ENCODE assay signal across 23 cellular contexts in the genomic region with DNA sequence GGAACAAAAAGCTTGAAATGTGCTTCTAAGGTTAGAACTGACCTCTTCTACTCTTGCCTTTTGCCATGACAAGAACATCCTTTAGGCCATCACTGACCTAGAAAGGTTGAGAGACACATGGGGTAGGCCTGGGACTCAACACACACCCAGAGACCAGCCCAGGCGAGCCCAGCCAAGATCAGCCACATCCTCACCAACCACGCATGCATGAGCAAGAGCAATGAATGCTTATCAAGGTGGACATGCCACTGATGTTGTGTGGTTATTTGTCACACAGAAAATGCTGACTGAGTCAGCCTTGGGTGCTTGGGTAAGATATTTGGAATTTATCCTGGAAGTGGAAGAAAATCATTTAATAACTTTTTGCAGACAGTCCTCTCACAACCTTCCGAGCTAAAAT. TPM values are rescaled to one million over a fixed set of nuclear protein-coding genes. Genes with fewer than 3 reads are reported as not detected.
"Had no signal": no experiment of that assay in that cellular context is flagged by ENCODE, and none has a peak within 500 bp of the region (broad histone marks: within the 10 kb centered on the region; RNA-seq: fewer than 3 reads in every experiment).

No MANE protein-coding gene starts in this region.

- H3K4me2 ChIP-seq: hepatocyte had no signal

- H3K27ac ChIP-seq: adrenal gland, hepatocyte, left ventricle myocardium inferior, transverse colon had no signal

- H3K27me3 ChIP-seq: adrenal gland, hepatocyte, transverse colon had no signal

- H3K4me3 Mint-ChIP-seq: activated CD8-positive, alpha-beta T cell treated with anti-CD3 and anti-CD28 coated beads, Interleukin-2, amount 10 ng/mL, durations not matched to agents 7 days and 5 days; activated naive CD4-positive, alpha-beta T cell treated with anti-CD3 and anti-CD28 coated beads, Interleukin-2, amount 50 U/mL, for 24 hours; central memory CD8-positive, alpha-beta T cell; memory B cell; naive thymus-derived CD4-positive, alpha-beta T cell; WTC11 had no signal

- H3K4me3 ChIP-seq: adrenal gland, hepatocyte, left ventricle myocardium inferior, mucosa of descending colon, transverse colon had no signal

- H3K9me3 ChIP-seq: adrenal gland, mucosa of descending colon, transverse colon had no signal

- H3K4me1 ChIP-seq: adrenal gland, left ventricle myocardium inferior had no signal

- H3K36me3 Mint-ChIP-seq: activated naive CD4-positive, alpha-beta T cell treated with anti-CD3 and anti-CD28 coated beads, Interleukin-2, amount 50 U/mL, for 24 hours; memory B cell; WTC11 had no signal

- H3K27ac Mint-ChIP-seq: activated CD8-positive, alpha-beta T cell treated with anti-CD3 and anti-CD28 coated beads, Interleukin-2, amount 10 ng/mL, durations not matched to agents 7 days and 5 days; activated naive CD4-positive, alpha-beta T cell treated with anti-CD3 and anti-CD28 coated beads, Interleukin-2, amount 50 U/mL, for 24 hours; memory B cell; naive thymus-derived CD4-positive, alpha-beta T cell; WTC11 had no signal

- DNase-seq: activated CD4-positive, alpha-beta T cell treated with anti-CD3 and anti-CD28 coated beads for 48 hours; activated CD8-positive, alpha-beta memory T cell treated with anti-CD3 and anti-CD28 coated beads, Interleukin-2, amount 50 U/mL, for 4 hours; activated CD8-positive, alpha-beta T cell treated with anti-CD3 and anti-CD28 coated beads, Interleukin-2, amount 10 ng/mL, durations not matched to agents 7 days and 5 days; activated effector memory CD4-positive, alpha-beta T cell treated with anti-CD3 and anti-CD28 coated beads, Interleukin-2, amount 50 U/mL, for 16 hours; activated T-cell treated with anti-CD3 and anti-CD28 coated beads, Interleukin-2, amount 50 U/mL, for 48 hours; adrenal gland; effector memory CD4-positive, alpha-beta T cell; kidney; left ventricle myocardium inferior; mucosa of descending colon; naive thymus-derived CD4-positive, alpha-beta T cell; right cardiac atrium; small intestine; stimulated activated naive CD8-positive, alpha-beta T cell treated with anti-CD3 and anti-CD28 coated beads, Interleukin-15, Interleukin-2, amounts not matched to agents 100 U/mL and 50 U/mL, for 24 hours; transverse colon had no signal

- H3K79me2 ChIP-seq: hepatocyte had no signal

- FAIRE-seq: kidney, small intestine, TTC549 had no signal

- ATAC-seq: activated CD8-positive, alpha-beta T cell treated with anti-CD3 and anti-CD28 coated beads, Interleukin-2, amount 10 ng/mL, durations not matched to agents 7 days and 5 days; mucosa of descending colon; naive thymus-derived CD4-positive, alpha-beta T cell; right cardiac atrium; stimulated activated naive CD8-positive, alpha-beta T cell treated with anti-CD3 and anti-CD28 coated beads, Interleukin-15, Interleukin-2, amounts not matched to agents 100 U/mL and 50 U/mL, for 24 hours; WTC11 had no signal

- H2AFZ ChIP-seq: hepatocyte had no signal

- H3K36me3 ChIP-seq: adrenal gland, left ventricle myocardium inferior, transverse colon had no signal

- H3K9me3 Mint-ChIP-seq: activated naive CD4-positive, alpha-beta T cell treated with anti-CD3 and anti-CD28 coated beads, Interleukin-2, amount 50 U/mL, for 24 hours; central memory CD8-positive, alpha-beta T cell; memory B cell had no signal

- H3K4me1 Mint-ChIP-seq: activated naive CD4-positive, alpha-beta T cell treated with anti-CD3 and anti-CD28 coated beads, Interleukin-2, amount 50 U/mL, for 24 hours; central memory CD8-positive, alpha-beta T cell; memory B cell; naive thymus-derived CD4-positive, alpha-beta T cell had no signal

RNA-seq across cellular contexts. Expression of a gene that starts 39.4 kb away (rescaled TPM):
- total RNA-seq: activated CD8-positive, alpha-beta T cell treated with anti-CD3 and anti-CD28 coated beads, Interleukin-2, amount 10 ng/mL, durations not matched to agents 7 days and 5 days; adrenal gland; hepatocyte; kidney; left ventricle myocardium inferior; mucosa of descending colon; naive thymus-derived CD4-positive, alpha-beta T cell; posterior vena cava; right cardiac atrium; T-helper 2 cell treated with Interferon-gamma antibody and Interleukin-4, amounts not matched to agents 100 ng/mL and 5 ng/mL, for 36 hours; transverse colon; WTC11 had no signal
- polyA plus RNA-seq: adrenal gland; hepatocyte; naive thymus-derived CD4-positive, alpha-beta T cell; right cardiac atrium; small intestine had no signal
